In the genomic region with DNA sequence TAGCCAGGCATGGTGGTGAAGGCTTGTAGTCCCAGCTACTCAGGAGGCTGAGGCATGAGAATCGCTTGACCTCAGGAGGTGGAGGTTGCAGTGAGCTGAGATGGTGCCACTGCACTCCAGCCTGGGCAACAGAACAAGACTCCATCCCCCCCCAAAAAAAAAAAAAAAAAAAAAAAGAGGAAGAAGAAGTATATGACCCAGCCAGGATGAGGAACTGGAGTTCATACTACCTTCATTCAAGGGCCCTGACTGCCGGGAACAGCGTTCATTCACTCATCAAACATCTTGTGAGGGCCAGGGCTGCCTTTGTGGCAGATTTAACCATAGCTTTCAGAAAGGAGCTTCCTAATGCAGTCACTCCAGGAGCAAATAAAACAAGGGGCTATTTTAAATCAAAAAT, we compare ENCODE assay signal across 9 cellular contexts.
DNase-seq lines count a peak whose midpoint lies in the region; ATAC-seq and TF ChIP-seq lines count a peak whose summit lies in the region.
"Had no signal": no experiment of that assay in that cellular context is flagged by ENCODE, and none has a peak within 500 bp of the region (broad histone marks: within the 10 kb centered on the region; RNA-seq: fewer than 3 reads in every experiment).

No MANE protein-coding gene starts in this region.

- intact Hi-C loops in CD4-positive, alpha-beta memory T cell (cut with micrococcal nuclease) = no loop called here

- peak overlapping the region; percentile 28 to 86 (median 74) for H3K4me3 Mint-ChIP-seq in CD4-positive, alpha-beta memory T cell
- peak overlapping the region; percentile 61 to 74 for H3K4me3 Mint-ChIP-seq in effector memory CD8-positive, alpha-beta T cell
- H3K4me3 Mint-ChIP-seq in osteocyte (ENCODE audit: unreplicated experiment) = peak overlapping the region; percentile 64

- H3K4me1 Mint-ChIP-seq in CD4-positive, alpha-beta memory T cell = peaks cover 32 to 54% (median 38%) of the 10 kb centered on the region in 4 donors
- peaks cover 16 to 18% of the 10 kb centered on the region in 2 donors for H3K4me1 Mint-ChIP-seq in effector memory CD8-positive, alpha-beta T cell (ENCODE audit: low read depth in 2 of 2)
- H3K4me1 Mint-ChIP-seq in osteocyte (ENCODE audit: unreplicated experiment) = peaks cover 74% of the 10 kb centered on the region

- H3K9me3 Mint-ChIP-seq in CD4-positive, alpha-beta memory T cell = no peaks in the 10 kb centered on the region
- H3K9me3 Mint-ChIP-seq in effector memory CD8-positive, alpha-beta T cell = no peaks in the 10 kb centered on the region
- H3K9me3 Mint-ChIP-seq in osteocyte (ENCODE audit: unreplicated experiment) = no peaks in the 10 kb centered on the region

- H3K27ac ChIP-seq in CD4-positive, alpha-beta memory T cell (ENCODE audit: low read depth, low read length) = no peak overlapping the region
- peak overlapping the region in 2 of 4 donors; percentile 67 to 69 for H3K27ac ChIP-seq in Peyer's patch

- H3K36me3 Mint-ChIP-seq in CD4-positive, alpha-beta memory T cell = no peaks in the 10 kb centered on the region
- H3K36me3 Mint-ChIP-seq in effector memory CD8-positive, alpha-beta T cell (ENCODE audit: insufficient read depth) = no peaks in the 10 kb centered on the region
- peaks cover 6% of the 10 kb centered on the region for H3K36me3 Mint-ChIP-seq in osteocyte (ENCODE audit: unreplicated experiment)

- TF ChIP-seq CTCF in osteocyte (IDR thresholded peaks at IDR 0.05) (no peak), Peyer's patch (IDR thresholded peaks at IDR 0.05) (no peak)

- H3K27ac Mint-ChIP-seq in CD4-positive, alpha-beta memory T cell = no peak overlapping the region
- H3K27ac Mint-ChIP-seq in effector memory CD8-positive, alpha-beta T cell = peak overlapping the region; percentile 44 to 68
- H3K27ac Mint-ChIP-seq in osteocyte (ENCODE audit: unreplicated experiment) = peak overlapping the region; percentile 19

- H3K9me3 ChIP-seq in CD4-positive, alpha-beta memory T cell (ENCODE audit: control insufficient read depth in 1 of 2, low read length in 2 of 2) = no peaks in the 10 kb centered on the region
- H3K9me3 ChIP-seq in Peyer's patch = no peaks in the 10 kb centered on the region

- no peaks in the 10 kb centered on the region for H3K27me3 Mint-ChIP-seq in CD4-positive, alpha-beta memory T cell
- peaks cover 0 to 6% of the 10 kb centered on the region in 2 donors for H3K27me3 Mint-ChIP-seq in effector memory CD8-positive, alpha-beta T cell
- no peaks in the 10 kb centered on the region for H3K27me3 Mint-ChIP-seq in osteocyte (ENCODE audit: unreplicated experiment)

- ATAC-seq in effector memory CD8-positive, alpha-beta T cell (replicated peaks) = no peak
- ATAC-seq in GM18909 (IDR thresholded peaks at IDR 0.05; ENCODE audit: poor library complexity, unreplicated experiment) = no peak

- no peak overlapping the region for H3K4me3 ChIP-seq in CD4-positive, alpha-beta memory T cell (ENCODE audit: low read length in 2 of 2)
- no peak overlapping the region for H3K4me3 ChIP-seq in Peyer's patch

- no peak for DNase-seq in CD4-positive, alpha-beta memory T cell
- DNase-seq in NOMO-1 treated with dmso at 0.1 percent for 144 hours (lab: John Stamatoyannopoulos, UW; ENCODE audit: unreplicated experiment) (peak; percentile 44), osteocyte (ENCODE audit: extremely low spot score, unreplicated experiment) (no peak), anterior cingulate cortex (lab: John Stamatoyannopoulos, UW) (no peak), Peyer's patch (no peak)
- no peak for DNase-seq in effector memory CD8-positive, alpha-beta T cell
- DNase-seq in activated CD4-positive, alpha-beta T cell treated with anti-CD3 and anti-CD28 coated beads for 48 hours = no peak
- DNase-seq: occipital lobe had no signal

- CTCF ChIA-PET in CD4-positive, alpha-beta memory T cell (lab: Charles Lee; ENCODE audit: partially characterized antibody) = interaction anchor here (0.6 to 8.3 kb wide), 6 partner anchors 12 to 277 kb away, joined by 4 to 81 read pairs (median 8); no protein-coding TSS in a partner anchor

- POLR2A ChIA-PET in CD4-positive, alpha-beta memory T cell (lab: Charles Lee; ENCODE audit: partially characterized antibody) = interaction anchor here (0.6 to 2.2 kb wide), 5 partner anchors 66 to 277 kb away, joined by 3 to 17 read pairs (median 4); no protein-coding TSS in a partner anchor

- H3K27me3 ChIP-seq in CD4-positive, alpha-beta memory T cell (ENCODE audit: insufficient read depth, low read length) = no peaks in the 10 kb centered on the region
- H3K27me3 ChIP-seq in Peyer's patch = no peaks in the 10 kb centered on the region

- H3K36me3 ChIP-seq in CD4-positive, alpha-beta memory T cell (ENCODE audit: insufficient read depth, low read length) = no peaks in the 10 kb centered on the region
- no peaks in the 10 kb centered on the region for H3K36me3 ChIP-seq in Peyer's patch

- peaks cover 34% of the 10 kb centered on the region for H3K4me1 ChIP-seq in CD4-positive, alpha-beta memory T cell (ENCODE audit: insufficient read depth, low read length)
- H3K4me1 ChIP-seq in Peyer's patch = peaks cover 0 to 18% (median 3%) of the 10 kb centered on the region in 4 donors

- TF ChIP-seq POLR2A in Peyer's patch (IDR thresholded peaks at IDR 0.05) = no peak

Comparison
In these comparisons a context has a peak if more than half of its experiments do, and no peak if none do; other contexts are left out.
1. H3K27ac Mint-ChIP-seq: peak in effector memory CD8-positive, alpha-beta T cell (2 of 2) and osteocyte (single experiment); none in CD4-positive, alpha-beta memory T cell (0 of 7).
2. Peak in every context shown above with its lines, with median percentiles within 50 percentile points of each other: H3K4me3 Mint-ChIP-seq.